1 cellular context compared by ENCODE assay signal in the genomic region with DNA sequence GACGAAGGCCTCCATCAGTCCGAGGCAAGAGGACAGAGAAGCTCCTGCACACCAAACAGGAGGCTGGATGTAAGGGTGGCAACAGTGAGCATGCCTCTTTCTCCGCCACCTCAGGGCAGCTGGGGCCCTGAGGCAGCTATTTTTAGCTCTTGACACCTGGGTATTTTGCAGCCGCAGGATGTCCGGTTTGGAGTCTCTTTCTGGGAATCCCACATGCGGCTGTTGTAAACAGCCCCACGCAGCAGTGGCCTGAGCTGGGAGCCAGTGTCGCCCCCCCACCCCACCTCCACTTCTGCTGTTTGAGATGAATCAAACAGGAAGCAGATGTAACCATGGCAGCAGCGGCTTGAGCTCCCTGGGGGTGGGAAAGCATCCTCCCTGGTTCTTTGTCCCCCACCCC.
TF ChIP-seq lines count a peak whose summit lies in the region.

No MANE protein-coding gene starts in this region.

TF ChIP-seq in endothelial cell of umbilical vein, 7 proteins besides CTCF, POLR2A, EP300 and RAD21:
- TF ChIP-seq MYC (IDR thresholded peaks at IDR 0.05; ENCODE audit: low read depth, low read length) (no peak), POLR2AphosphoS5 (IDR thresholded peaks at IDR 0.05; ENCODE audit: insufficient read depth, low read depth, low read length) (peak; percentile 12)
TF ChIP-seq in endothelial cell of umbilical vein: peak in this region for 1.
